9 cellular contexts compared by ENCODE assay signal in genomic region chr11:17230867-17231851, GRCh38. TPM values are rescaled to one million over a fixed set of nuclear protein-coding genes. Genes with fewer than 3 reads are reported as not detected.
DNase-seq lines count a peak whose midpoint lies in the region; ATAC-seq and TF ChIP-seq lines count a peak whose summit lies in the region.
"Had no signal": no experiment of that assay in that cellular context is flagged by ENCODE, and none has a peak within 500 bp of the region (broad histone marks: within the 10 kb centered on the region; RNA-seq: fewer than 3 reads in every experiment).

No MANE protein-coding gene starts in this region.

- H3K36me3 ChIP-seq in testis (ENCODE audit: low read depth, missing control alignments) = no peaks in the 10 kb centered on the region

- no peak for TF ChIP-seq CTCF in testis (IDR thresholded peaks at IDR 0.05)

- no peak for TF ChIP-seq POLR2A in testis (IDR thresholded peaks at IDR 0.05)

- no peak overlapping the region for H3K4me3 ChIP-seq in testis

- DNase-seq in RPMI8226 (peak; percentile 72), NCI-H226 (no peak), NCI-H524 (lab: John Stamatoyannopoulos, UW) (no peak), testis (no peak)
- peak; percentile 39 for DNase-seq in stimulated activated CD4-positive, alpha-beta T cell treated with anti-CD3 and anti-CD28 coated beads, Interleukin-2, amount 100 ng/mL, for 4 hours (ENCODE audit: low read depth)
- no peak for DNase-seq in effector CD4-positive, alpha-beta T cell
- DNase-seq: activated gamma-delta T cell had no signal

- H3K9me3 ChIP-seq in testis = no peaks in the 10 kb centered on the region

- no peaks in the 10 kb centered on the region for H3K4me1 ChIP-seq in testis

- peak; percentile 93 for ATAC-seq in GM19043 (IDR thresholded peaks at IDR 0.05; ENCODE audit: low read depth, unreplicated experiment)
- ATAC-seq in HG02938 (IDR thresholded peaks at IDR 0.05; ENCODE audit: unreplicated experiment) = peak; percentile 96

- no peaks in the 10 kb centered on the region for H3K27me3 ChIP-seq in testis

- WGBS in testis, 2 donors = 72% methylated on average over 3 of the region's 3 CpGs

- intact Hi-C loops in testis (cut with DNase I; ENCODE audit: low total_unique reads) = no loop called here

- no peak overlapping the region for H3K27ac ChIP-seq in testis

RNA-seq across cellular contexts. Expression of gene PIK3C2A, which starts 23.4 kb away (rescaled TPM):
- total RNA-seq in testis = 100 to 1,000 TPM; 116 to 125 TPM
- polyA plus RNA-seq in testis (ENCODE audit: insufficient read depth, low read depth, low replicate concordance) = 31.5 TPM

RNA-seq across cellular contexts. Expression of gene NUCB2, which starts 45.4 kb away (rescaled TPM):
- total RNA-seq in testis = 100 to 1,000 TPM; 138 to 186 TPM
- 86.1 TPM for polyA plus RNA-seq in testis (ENCODE audit: insufficient read depth, low read depth, low replicate concordance)

Comparison
In these comparisons a context has a peak if more than half of its experiments do, and no peak if none do; other contexts are left out.
1. DNase-seq: peak in RPMI8226 (single experiment) and stimulated activated CD4-positive, alpha-beta T cell treated with anti-CD3 and anti-CD28 coated beads, Interleukin-2, amount 100 ng/mL, for 4 hours (single experiment); none in NCI-H226 (single experiment), NCI-H524 (0 of 2), testis (single experiment) and effector CD4-positive, alpha-beta T cell (single experiment).